Comparison of ENCODE assay signal across 1 cellular context in the genomic region with DNA sequence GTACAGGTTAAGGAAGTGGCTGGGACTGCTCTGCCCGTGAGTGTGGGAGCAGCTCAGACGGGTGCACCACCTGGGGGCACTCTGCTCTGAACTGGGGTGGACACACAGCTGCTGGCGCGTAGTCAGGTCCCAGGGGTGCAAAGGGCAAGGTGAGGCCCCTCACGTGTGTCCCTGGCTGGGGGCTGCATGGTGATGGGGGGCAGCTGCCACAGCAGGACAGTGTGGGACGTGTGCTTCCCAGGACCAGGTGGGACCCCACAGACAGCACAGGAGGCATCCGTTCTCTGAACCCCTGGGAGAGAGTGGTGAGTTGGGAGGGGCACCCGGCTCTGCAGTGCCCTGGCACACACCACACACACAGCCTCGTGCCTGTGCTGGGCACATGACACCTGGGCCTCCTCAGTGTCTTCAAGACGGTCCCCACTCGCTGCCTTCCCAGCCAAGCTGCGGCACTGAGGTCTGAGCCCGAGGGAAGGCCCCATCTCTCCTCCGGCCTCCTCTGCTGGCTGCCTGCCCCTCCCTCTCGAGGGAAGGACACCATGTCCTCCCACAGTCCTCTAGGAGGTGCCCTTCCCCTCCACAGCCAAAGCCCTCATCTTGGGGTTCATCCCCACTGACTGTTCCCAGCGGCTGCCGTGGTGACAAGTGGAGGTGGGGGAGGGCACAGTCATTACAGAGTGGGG.
TF ChIP-seq lines count a peak whose summit lies in the region.

No MANE protein-coding gene starts in this region.

TF ChIP-seq in GM12878, 131 proteins besides CTCF, POLR2A, EP300 and RAD21:
- no peak for TF ChIP-seq FOXM1 (IDR thresholded peaks at IDR 0.05; ENCODE audit: low read depth, low read length)
- TF ChIP-seq, protein P1, sequence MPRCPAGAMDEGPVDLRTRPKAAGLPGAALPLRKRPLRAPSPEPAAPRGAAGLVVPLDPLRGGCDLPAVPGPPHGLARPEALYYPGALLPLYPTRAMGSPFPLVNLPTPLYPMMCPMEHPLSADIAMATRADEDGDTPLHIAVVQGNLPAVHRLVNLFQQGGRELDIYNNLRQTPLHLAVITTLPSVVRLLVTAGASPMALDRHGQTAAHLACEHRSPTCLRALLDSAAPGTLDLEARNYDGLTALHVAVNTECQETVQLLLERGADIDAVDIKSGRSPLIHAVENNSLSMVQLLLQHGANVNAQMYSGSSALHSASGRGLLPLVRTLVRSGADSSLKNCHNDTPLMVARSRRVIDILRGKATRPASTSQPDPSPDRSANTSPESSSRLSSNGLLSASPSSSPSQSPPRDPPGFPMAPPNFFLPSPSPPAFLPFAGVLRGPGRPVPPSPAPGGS (IDR thresholded peaks at IDR 0.05; ENCODE audit: borderline replicate concordance, insufficient read depth, low read depth, low read length, poor library complexity, severe bottlenecking): no peak
- TF ChIP-seq ZBED1 (IDR thresholded peaks at IDR 0.05; ENCODE audit: borderline replicate concordance): no peak
- no peak for TF ChIP-seq NR2F1 (conservative IDR thresholded peaks at IDR 0.05)
- no peak for TF ChIP-seq NFXL1 (IDR thresholded peaks at IDR 0.05; ENCODE audit: borderline replicate concordance)
- TF ChIP-seq MXI1 (IDR thresholded peaks at IDR 0.05; ENCODE audit: low read depth, low read length): no peak
- TF ChIP-seq, protein P2, sequence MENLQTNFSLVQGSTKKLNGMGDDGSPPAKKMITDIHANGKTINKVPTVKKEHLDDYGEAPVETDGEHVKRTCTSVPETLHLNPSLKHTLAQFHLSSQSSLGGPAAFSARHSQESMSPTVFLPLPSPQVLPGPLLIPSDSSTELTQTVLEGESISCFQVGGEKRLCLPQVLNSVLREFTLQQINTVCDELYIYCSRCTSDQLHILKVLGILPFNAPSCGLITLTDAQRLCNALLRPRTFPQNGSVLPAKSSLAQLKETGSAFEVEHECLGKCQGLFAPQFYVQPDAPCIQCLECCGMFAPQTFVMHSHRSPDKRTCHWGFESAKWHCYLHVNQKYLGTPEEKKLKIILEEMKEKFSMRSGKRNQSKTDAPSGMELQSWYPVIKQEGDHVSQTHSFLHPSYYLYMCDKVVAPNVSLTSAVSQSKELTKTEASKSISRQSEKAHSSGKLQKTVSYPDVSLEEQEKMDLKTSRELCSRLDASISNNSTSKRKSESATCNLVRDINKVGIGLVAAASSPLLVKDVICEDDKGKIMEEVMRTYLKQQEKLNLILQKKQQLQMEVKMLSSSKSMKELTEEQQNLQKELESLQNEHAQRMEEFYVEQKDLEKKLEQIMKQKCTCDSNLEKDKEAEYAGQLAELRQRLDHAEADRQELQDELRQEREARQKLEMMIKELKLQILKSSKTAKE (IDR thresholded peaks at IDR 0.05; ENCODE audit: low read depth, poor library complexity, severe bottlenecking): no peak
- TF ChIP-seq ZZZ3 (IDR thresholded peaks at IDR 0.05; ENCODE audit: control insufficient read depth, insufficient read length, low read depth): no peak
- TF ChIP-seq, protein P3, sequence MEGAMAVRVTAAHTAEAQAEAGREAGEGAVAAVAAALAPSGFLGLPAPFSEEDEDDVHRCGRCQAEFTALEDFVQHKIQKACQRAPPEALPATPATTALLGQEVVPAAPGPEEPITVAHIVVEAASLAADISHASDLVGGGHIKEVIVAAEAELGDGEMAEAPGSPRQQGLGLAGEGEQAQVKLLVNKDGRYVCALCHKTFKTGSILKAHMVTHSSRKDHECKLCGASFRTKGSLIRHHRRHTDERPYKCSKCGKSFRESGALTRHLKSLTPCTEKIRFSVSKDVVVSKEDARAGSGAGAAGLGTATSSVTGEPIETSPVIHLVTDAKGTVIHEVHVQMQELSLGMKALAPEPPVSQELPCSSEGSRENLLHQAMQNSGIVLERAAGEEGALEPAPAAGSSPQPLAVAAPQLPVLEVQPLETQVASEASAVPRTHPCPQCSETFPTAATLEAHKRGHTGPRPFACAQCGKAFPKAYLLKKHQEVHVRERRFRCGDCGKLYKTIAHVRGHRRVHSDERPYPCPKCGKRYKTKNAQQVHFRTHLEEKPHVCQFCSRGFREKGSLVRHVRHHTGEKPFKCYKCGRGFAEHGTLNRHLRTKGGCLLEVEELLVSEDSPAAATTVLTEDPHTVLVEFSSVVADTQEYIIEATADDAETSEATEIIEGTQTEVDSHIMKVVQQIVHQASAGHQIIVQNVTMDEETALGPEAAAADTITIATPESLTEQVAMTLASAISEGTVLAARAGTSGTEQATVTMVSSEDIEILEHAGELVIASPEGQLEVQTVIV (IDR thresholded peaks at IDR 0.05; ENCODE audit: borderline replicate concordance, partially characterized antibody): no peak
- no peak for TF ChIP-seq SP1 (IDR thresholded peaks at IDR 0.05; ENCODE audit: low read depth, low read length)
- TF ChIP-seq, protein P4, sequence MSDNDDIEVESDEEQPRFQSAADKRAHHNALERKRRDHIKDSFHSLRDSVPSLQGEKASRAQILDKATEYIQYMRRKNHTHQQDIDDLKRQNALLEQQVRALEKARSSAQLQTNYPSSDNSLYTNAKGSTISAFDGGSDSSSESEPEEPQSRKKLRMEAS (IDR thresholded peaks at IDR 0.05; ENCODE audit: low read depth, low read length): no peak
- no peak for TF ChIP-seq RUNX3 (IDR thresholded peaks at IDR 0.05; ENCODE audit: low read length)
- TF ChIP-seq, protein P5, sequence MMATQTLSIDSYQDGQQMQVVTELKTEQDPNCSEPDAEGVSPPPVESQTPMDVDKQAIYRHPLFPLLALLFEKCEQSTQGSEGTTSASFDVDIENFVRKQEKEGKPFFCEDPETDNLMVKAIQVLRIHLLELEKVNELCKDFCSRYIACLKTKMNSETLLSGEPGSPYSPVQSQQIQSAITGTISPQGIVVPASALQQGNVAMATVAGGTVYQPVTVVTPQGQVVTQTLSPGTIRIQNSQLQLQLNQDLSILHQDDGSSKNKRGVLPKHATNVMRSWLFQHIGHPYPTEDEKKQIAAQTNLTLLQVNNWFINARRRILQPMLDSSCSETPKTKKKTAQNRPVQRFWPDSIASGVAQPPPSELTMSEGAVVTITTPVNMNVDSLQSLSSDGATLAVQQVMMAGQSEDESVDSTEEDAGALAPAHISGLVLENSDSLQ (IDR thresholded peaks at IDR 0.05): no peak
- no peak for TF ChIP-seq SIN3A (IDR thresholded peaks at IDR 0.05; ENCODE audit: low read depth, low read length)
- TF ChIP-seq RB1 (IDR thresholded peaks at IDR 0.05; ENCODE audit: borderline replicate concordance): no peak
- TF ChIP-seq, protein P6, sequence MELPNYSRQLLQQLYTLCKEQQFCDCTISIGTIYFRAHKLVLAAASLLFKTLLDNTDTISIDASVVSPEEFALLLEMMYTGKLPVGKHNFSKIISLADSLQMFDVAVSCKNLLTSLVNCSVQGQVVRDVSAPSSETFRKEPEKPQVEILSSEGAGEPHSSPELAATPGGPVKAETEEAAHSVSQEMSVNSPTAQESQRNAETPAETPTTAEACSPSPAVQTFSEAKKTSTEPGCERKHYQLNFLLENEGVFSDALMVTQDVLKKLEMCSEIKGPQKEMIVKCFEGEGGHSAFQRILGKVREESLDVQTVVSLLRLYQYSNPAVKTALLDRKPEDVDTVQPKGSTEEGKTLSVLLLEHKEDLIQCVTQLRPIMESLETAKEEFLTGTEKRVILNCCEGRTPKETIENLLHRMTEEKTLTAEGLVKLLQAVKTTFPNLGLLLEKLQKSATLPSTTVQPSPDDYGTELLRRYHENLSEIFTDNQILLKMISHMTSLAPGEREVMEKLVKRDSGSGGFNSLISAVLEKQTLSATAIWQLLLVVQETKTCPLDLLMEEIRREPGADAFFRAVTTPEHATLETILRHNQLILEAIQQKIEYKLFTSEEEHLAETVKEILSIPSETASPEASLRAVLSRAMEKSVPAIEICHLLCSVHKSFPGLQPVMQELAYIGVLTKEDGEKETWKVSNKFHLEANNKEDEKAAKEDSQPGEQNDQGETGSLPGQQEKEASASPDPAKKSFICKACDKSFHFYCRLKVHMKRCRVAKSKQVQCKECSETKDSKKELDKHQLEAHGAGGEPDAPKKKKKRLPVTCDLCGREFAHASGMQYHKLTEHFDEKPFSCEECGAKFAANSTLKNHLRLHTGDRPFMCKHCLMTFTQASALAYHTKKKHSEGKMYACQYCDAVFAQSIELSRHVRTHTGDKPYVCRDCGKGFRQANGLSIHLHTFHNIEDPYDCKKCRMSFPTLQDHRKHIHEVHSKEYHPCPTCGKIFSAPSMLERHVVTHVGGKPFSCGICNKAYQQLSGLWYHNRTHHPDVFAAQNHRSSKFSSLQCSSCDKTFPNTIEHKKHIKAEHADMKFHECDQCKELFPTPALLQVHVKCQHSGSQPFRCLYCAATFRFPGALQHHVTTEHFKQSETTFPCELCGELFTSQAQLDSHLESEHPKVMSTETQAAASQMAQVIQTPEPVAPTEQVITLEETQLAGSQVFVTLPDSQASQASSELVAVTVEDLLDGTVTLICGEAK (IDR thresholded peaks at IDR 0.05; ENCODE audit: borderline replicate concordance): no peak
- TF ChIP-seq ASH2L (IDR thresholded peaks at IDR 0.05; ENCODE audit: borderline replicate concordance, low read depth): no peak
- TF ChIP-seq ZNF207 (IDR thresholded peaks at IDR 0.05; ENCODE audit: borderline replicate concordance): no peak
- TF ChIP-seq, protein P7, sequence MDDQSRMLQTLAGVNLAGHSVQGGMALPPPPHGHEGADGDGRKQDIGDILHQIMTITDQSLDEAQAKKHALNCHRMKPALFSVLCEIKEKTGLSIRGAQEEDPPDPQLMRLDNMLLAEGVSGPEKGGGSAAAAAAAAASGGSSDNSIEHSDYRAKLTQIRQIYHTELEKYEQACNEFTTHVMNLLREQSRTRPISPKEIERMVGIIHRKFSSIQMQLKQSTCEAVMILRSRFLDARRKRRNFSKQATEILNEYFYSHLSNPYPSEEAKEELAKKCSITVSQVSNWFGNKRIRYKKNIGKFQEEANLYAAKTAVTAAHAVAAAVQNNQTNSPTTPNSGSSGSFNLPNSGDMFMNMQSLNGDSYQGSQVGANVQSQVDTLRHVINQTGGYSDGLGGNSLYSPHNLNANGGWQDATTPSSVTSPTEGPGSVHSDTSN (IDR thresholded peaks at IDR 0.05; ENCODE audit: insufficient replicate concordance, low read depth, low read length): no peak
